Comparison of ENCODE assay signal across 15 cellular contexts in the genomic region with DNA sequence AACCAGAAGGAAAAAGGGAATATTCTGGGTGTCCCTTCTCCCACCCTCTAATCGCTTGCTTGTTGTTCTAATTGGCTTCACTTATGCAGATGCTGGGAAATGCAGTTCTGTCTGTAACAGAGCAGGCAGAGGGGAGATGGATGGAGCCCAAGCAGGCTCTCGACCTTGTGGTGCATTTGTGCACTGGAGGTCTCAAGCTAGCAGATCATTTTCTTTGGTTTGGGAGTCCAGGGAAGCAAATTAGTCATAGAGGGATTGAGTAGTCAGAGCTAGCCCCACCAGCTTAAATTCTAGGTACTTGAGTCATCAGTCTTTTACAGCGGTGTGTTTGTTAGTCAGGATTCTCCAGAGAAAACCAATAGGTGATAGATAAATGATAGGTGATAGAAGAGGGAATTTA.
A peak's percentile ranks its signal among the peaks of the same experiment; 100 is the strongest.
DNase-seq lines count a peak whose midpoint lies in the region; ATAC-seq, FAIRE-seq and TF ChIP-seq lines count a peak whose summit lies in the region.
"Had no signal": no experiment of that assay in that cellular context is flagged by ENCODE, and none has a peak within 500 bp of the region (broad histone marks: within the 10 kb centered on the region; RNA-seq: fewer than 3 reads in every experiment).

No MANE protein-coding gene starts in this region.

- no peak for ATAC-seq in natural killer cell
- ATAC-seq: GM12878 had no signal

- H3K9me3 ChIP-seq in prostate gland: no peaks in the 10 kb centered on the region
- H3K9me3 ChIP-seq: upper lobe of right lung had no signal

- H2BK15ac ChIP-seq in mesendoderm (replicated peaks; ENCODE audit: low read depth): no peak overlapping the region

- H3K23ac ChIP-seq in mesendoderm (ENCODE audit: low read length): no peak overlapping the region

- no peak overlapping the region for H2AK5ac ChIP-seq in mesendoderm (ENCODE audit: low read length)

- no peak for FAIRE-seq in bronchial epithelial cell (lab: Jason Lieb, UNC)
- FAIRE-seq: GM12878 had no signal

- WGBS in mesendoderm (ENCODE audit: extremely low coverage, insufficient coverage, low lambda C conversion rate): no CpG with 5 or more reads among the region's 3 CpGs
- WGBS in prostate gland: 54% methylated on average over 3 of the region's 3 CpGs

- intact Hi-C loops in prostate gland (cut with DNase I) (no loop called here), natural killer cell (cut with micrococcal nuclease) (no loop called here)

- no peak overlapping the region for H3K4me2 ChIP-seq in mesendoderm (ENCODE audit: low read length)

- no peak overlapping the region for H3K4me3 Mint-ChIP-seq in natural killer cell
- H3K4me3 Mint-ChIP-seq: neural crest cell had no signal

- H4K5ac ChIP-seq in mesendoderm (ENCODE audit: low read length): no peak overlapping the region

- no peak overlapping the region for H3K18ac ChIP-seq in mesendoderm (ENCODE audit: low read length)

- no peaks in the 10 kb centered on the region for H3K9me3 Mint-ChIP-seq in natural killer cell
- H3K9me3 Mint-ChIP-seq: neural crest cell had no signal

- H3K4me1 ChIP-seq in mesendoderm (ENCODE audit: control insufficient read depth, low read depth, low read length) (no peaks in the 10 kb centered on the region), prostate gland (replicated peaks) (no peaks in the 10 kb centered on the region)
- H3K4me1 ChIP-seq: upper lobe of right lung had no signal

- no peak overlapping the region for H3K27ac Mint-ChIP-seq in natural killer cell

- no peaks in the 10 kb centered on the region for H3K4me1 Mint-ChIP-seq in natural killer cell

- H3K27ac ChIP-seq in mesendoderm (ENCODE audit: low read depth, low read length): no peak overlapping the region
- no peak overlapping the region for H3K27ac ChIP-seq in prostate gland
- H3K27ac ChIP-seq: upper lobe of right lung had no signal

- no peaks in the 10 kb centered on the region for H3K27me3 ChIP-seq in bronchial epithelial cell (ENCODE audit: control insufficient read depth, insufficient read depth, low read length)
- H3K27me3 ChIP-seq in mesendoderm (ENCODE audit: insufficient read depth, low read length, poor library complexity): no peaks in the 10 kb centered on the region
- H3K27me3 ChIP-seq in prostate gland (replicated peaks; ENCODE audit: insufficient read depth): no peaks in the 10 kb centered on the region
- H3K27me3 ChIP-seq: upper lobe of right lung had no signal

- no peaks in the 10 kb centered on the region for H3K79me1 ChIP-seq in mesendoderm (ENCODE audit: low read length)

- H2BK120ac ChIP-seq in mesendoderm (ENCODE audit: low read depth, low read length): no peak overlapping the region

- no peak overlapping the region for H4K8ac ChIP-seq in mesendoderm (ENCODE audit: low read depth, low read length)

- H3K56ac ChIP-seq in mesendoderm (ENCODE audit: low read length): no peak overlapping the region

- H2BK5ac ChIP-seq in mesendoderm (ENCODE audit: low read length): no peak overlapping the region

- H3K9ac ChIP-seq in mesendoderm (ENCODE audit: low read length): no peak overlapping the region

- peak; percentile 44 for DNase-seq in AG09319 (ENCODE audit: extremely low read depth, low read depth)
- peak; percentile 95 for DNase-seq in LHCN-M2 (ENCODE audit: low read depth)
- DNase-seq in bronchial epithelial cell (ENCODE audit: low read depth): peak; percentile 92
- DNase-seq in mesendoderm: peak; percentile 19
- no peak for DNase-seq in prostate gland (ENCODE audit: low spot score)
- DNase-seq in NCI-H2196 treated with DMSO at 0.1 percent for 48 hours (lab: John Stamatoyannopoulos, UW; ENCODE audit: unreplicated experiment): no peak
- no peak for DNase-seq in NCI-H1436 (lab: John Stamatoyannopoulos, UW)
- DNase-seq in natural killer cell: no peak
- DNase-seq: activated CD4-positive, alpha-beta T cell treated with anti-CD3 and anti-CD28 coated beads for 1 hour; activated effector memory CD4-positive, alpha-beta T cell treated with anti-CD3 and anti-CD28 coated beads, Interleukin-2, amount 50 U/mL, for 16 hours; effector CD4-positive, alpha-beta T cell; SHP77; upper lobe of right lung had no signal

- TF ChIP-seq POLR2A in prostate gland (IDR thresholded peaks at IDR 0.05): no peak

- no peaks in the 10 kb centered on the region for H3K36me3 Mint-ChIP-seq in natural killer cell

- no peak overlapping the region for H3K4me3 ChIP-seq in bronchial epithelial cell (ENCODE audit: low read depth, low read length)
- H3K4me3 ChIP-seq in mesendoderm (ENCODE audit: low read length): no peak overlapping the region
- H3K4me3 ChIP-seq in prostate gland: no peak overlapping the region
- H3K4me3 ChIP-seq: GM12878, upper lobe of right lung had no signal

- TF ChIP-seq CTCF in AG09319 (IDR thresholded peaks at IDR 0.05; ENCODE audit: low read depth, low read length) (no peak), bronchial epithelial cell (IDR thresholded peaks at IDR 0.05; ENCODE audit: insufficient read depth, low read length, severe bottlenecking) (no peak), prostate gland (IDR thresholded peaks at IDR 0.05) (no peak), natural killer cell (IDR thresholded peaks at IDR 0.05) (no peak)

- no peak overlapping the region for H3K4ac ChIP-seq in mesendoderm (ENCODE audit: low read depth, low read length)

- no peaks in the 10 kb centered on the region for H3K36me3 ChIP-seq in bronchial epithelial cell (ENCODE audit: control insufficient read depth, insufficient read depth, low read length)
- no peaks in the 10 kb centered on the region for H3K36me3 ChIP-seq in mesendoderm (ENCODE audit: control insufficient read depth, insufficient read depth, low read length)
- no peaks in the 10 kb centered on the region for H3K36me3 ChIP-seq in prostate gland
- H3K36me3 ChIP-seq: upper lobe of right lung had no signal

- peaks cover 9 to 15% of the 10 kb centered on the region in 2 donors for H3K27me3 Mint-ChIP-seq in natural killer cell (ENCODE audit: low read depth in 2 of 2)

- H3K79me2 ChIP-seq in mesendoderm (ENCODE audit: control insufficient read depth, insufficient read depth, low read length): no peaks in the 10 kb centered on the region

Comparison
In these comparisons a context has a peak if more than half of its experiments do, and no peak if none do; other contexts are left out.
1. DNase-seq: peak in AG09319 (single experiment), LHCN-M2 (single experiment), bronchial epithelial cell (single experiment) and mesendoderm (single experiment); none in prostate gland (single experiment), NCI-H2196 treated with DMSO at 0.1 percent for 48 hours (single experiment), NCI-H1436 (single experiment) and natural killer cell (single experiment).